ENCODE assay signal across 11 cellular contexts in the genomic region with DNA sequence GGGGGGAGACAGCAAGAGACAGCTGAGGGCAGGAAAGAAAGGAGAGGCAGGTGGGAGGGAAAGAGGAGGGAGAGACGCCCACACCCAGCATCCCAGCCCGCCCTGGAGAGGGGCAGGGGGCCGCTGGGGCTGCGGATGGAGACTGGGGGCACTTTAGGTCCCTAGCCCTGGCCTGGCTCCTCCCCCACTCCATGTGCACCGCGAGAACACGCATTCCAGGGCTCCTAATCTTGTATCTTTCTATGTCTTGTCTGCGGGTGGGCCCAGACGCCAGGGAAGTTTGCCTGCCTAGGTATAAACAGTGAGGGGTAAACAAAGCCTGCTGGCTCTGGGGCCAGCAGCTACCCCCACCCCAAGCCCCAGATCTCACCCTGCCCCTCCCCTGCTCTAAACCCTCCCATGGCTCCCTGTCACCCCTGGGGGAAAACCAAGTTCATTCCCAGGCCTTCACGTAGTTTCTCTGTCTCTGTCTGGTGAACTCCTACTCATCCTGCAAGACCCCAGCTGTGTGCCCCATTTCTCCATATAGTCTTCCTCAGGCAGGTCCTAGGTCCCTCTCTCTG. TPM values are rescaled to one million over a fixed set of nuclear protein-coding genes. Genes with fewer than 3 reads are reported as not detected.
DNase-seq lines count a peak whose midpoint lies in the region; ATAC-seq and TF ChIP-seq lines count a peak whose summit lies in the region.
"Had no signal": no experiment of that assay in that cellular context is flagged by ENCODE, and none has a peak within 500 bp of the region (broad histone marks: within the 10 kb centered on the region; RNA-seq: fewer than 3 reads in every experiment).

No MANE protein-coding gene starts in this region.

- H3K9me3 ChIP-seq in thyroid gland = no peaks in the 10 kb centered on the region

- H3K27ac ChIP-seq in VCaP (peak overlapping the region; percentile 54), thyroid gland (peak overlapping the region; percentile 77 to 97 (median 88))
- H3K27ac ChIP-seq: KMS-11 had no signal

- H3K27me3 Mint-ChIP-seq in T-helper 2 cell treated with Interferon-gamma antibody and Interleukin-4, amounts not matched to agents 5 μg/mL and 100 μg/mL, for 36 hours (ENCODE audit: low read depth) = no peaks in the 10 kb centered on the region
- peaks cover 0 to 12% (median 2%) of the 10 kb centered on the region in 3 donors for H3K27me3 Mint-ChIP-seq in immature natural killer cell (ENCODE audit: low read depth in 3 of 3)

- no peak overlapping the region for H3K4me3 ChIP-seq in thyroid gland (replicated peaks in 1 of 3)
- H3K4me3 ChIP-seq: skin epidermis had no signal

- no peaks in the 10 kb centered on the region for H3K27me3 ChIP-seq in thyroid gland

- no peak for TF ChIP-seq POLR2A in thyroid gland (IDR thresholded peaks at IDR 0.05)

- peaks cover 56% of the 10 kb centered on the region for H3K36me3 Mint-ChIP-seq in T-helper 2 cell treated with Interferon-gamma antibody and Interleukin-4, amounts not matched to agents 5 μg/mL and 100 μg/mL, for 36 hours (ENCODE audit: low read depth)
- H3K36me3 Mint-ChIP-seq in immature natural killer cell = peaks cover 7 to 30% (median 11%) of the 10 kb centered on the region in 3 donors

- intact Hi-C loops in thyroid gland (cut with DNase I) = no loop called here

- H3K27ac Mint-ChIP-seq in T-helper 2 cell treated with Interferon-gamma antibody and Interleukin-4, amounts not matched to agents 5 μg/mL and 100 μg/mL, for 36 hours = peak overlapping the region; percentile 27
- peak overlapping the region in 5 of 6 donors; percentile 40 to 62 (median 53) for H3K27ac Mint-ChIP-seq in immature natural killer cell

- H3K36me3 ChIP-seq in thyroid gland = peaks cover 42 to 44% of the 10 kb centered on the region in 2 donors

- H3K4me3 Mint-ChIP-seq in T-helper 2 cell treated with Interferon-gamma antibody and Interleukin-4, amounts not matched to agents 5 μg/mL and 100 μg/mL, for 36 hours = no peak overlapping the region
- H3K4me3 Mint-ChIP-seq in immature natural killer cell = no peak overlapping the region

- H3K4me1 ChIP-seq in thyroid gland = peaks cover 38 to 67% of the 10 kb centered on the region in 2 donors

- peaks cover 25% of the 10 kb centered on the region for H3K4me1 Mint-ChIP-seq in T-helper 2 cell treated with Interferon-gamma antibody and Interleukin-4, amounts not matched to agents 5 μg/mL and 100 μg/mL, for 36 hours (ENCODE audit: low read depth)
- peaks cover 41 to 46% of the 10 kb centered on the region in 2 donors for H3K4me1 Mint-ChIP-seq in immature natural killer cell

- 31 to 46% methylated on average over 10 of the region's 10 CpGs for WGBS in thyroid gland, 2 donors

- H3K9me3 Mint-ChIP-seq in T-helper 2 cell treated with Interferon-gamma antibody and Interleukin-4, amounts not matched to agents 5 μg/mL and 100 μg/mL, for 36 hours = no peaks in the 10 kb centered on the region
- no peaks in the 10 kb centered on the region for H3K9me3 Mint-ChIP-seq in immature natural killer cell

- no peak for ATAC-seq in HG02884 (IDR thresholded peaks at IDR 0.05; ENCODE audit: unreplicated experiment)

- DNase-seq in T-helper 2 cell treated with Interferon-gamma antibody and Interleukin-4, amounts not matched to agents 5 μg/mL and 100 μg/mL, for 36 hours (ENCODE audit: low spot score) = no peak
- no peak for DNase-seq in T-helper 2 cell
- no peak for DNase-seq in immature natural killer cell
- DNase-seq in thyroid gland = no peak
- DNase-seq in islet precursor cell = no peak
- no peak for DNase-seq in NCI-H2107 (lab: John Stamatoyannopoulos, UW)
- DNase-seq: activated CD4-positive, alpha-beta T cell treated with anti-CD3 and anti-CD28 coated beads, Interleukin-2, amount 50 U/mL, for 1 hour had no signal

- TF ChIP-seq CTCF in VCaP (conservative IDR thresholded peaks at IDR 0.05) (no peak), thyroid gland (IDR thresholded peaks at IDR 0.05) (no peak)

RNA-seq across cellular contexts. Expression of a gene that starts 5.8 kb away (rescaled TPM):
- 100 to 1,000 TPM; 382 to 635 (median 466) TPM for polyA plus RNA-seq in immature natural killer cell
- 100 to 1,000 TPM; 398 to 892 (median 498) TPM for total RNA-seq in thyroid gland

RNA-seq across cellular contexts. Expression of a gene that starts 27.5 kb away (rescaled TPM):
- polyA plus RNA-seq in immature natural killer cell = 1 to 10 TPM; 1.2 to 2.4 (median 1.3) TPM
- 100 to 1,000 TPM in 1 of 4 donors, 10 to 100 TPM in 3; 81.3 to 114 (median 90.3) TPM for total RNA-seq in thyroid gland

RNA-seq across cellular contexts. Expression of a gene that starts 37.6 kb away (rescaled TPM):
- polyA plus RNA-seq in immature natural killer cell = under 1 TPM in 1 of 3 donors, not detected in 2; 0.09 TPM
- total RNA-seq in thyroid gland = 10 to 100 TPM; 49.9 to 69.6 (median 63.8) TPM
